12 cellular contexts compared by ENCODE assay signal in genomic region chr3:81173514-81173913, GRCh38.
DNase-seq lines count a peak whose midpoint lies in the region; ATAC-seq and TF ChIP-seq lines count a peak whose summit lies in the region.
"Had no signal": no experiment of that assay in that cellular context is flagged by ENCODE, and none has a peak within 500 bp of the region (broad histone marks: within the 10 kb centered on the region; RNA-seq: fewer than 3 reads in every experiment).

No MANE protein-coding gene starts in this region.

- POLR2A ChIA-PET in naive thymus-derived CD8-positive, alpha-beta T cell (lab: Charles Lee): no interaction called here

- H3K27me3 Mint-ChIP-seq in chondrocyte (ENCODE audit: low read depth): no peaks in the 10 kb centered on the region
- H3K27me3 Mint-ChIP-seq in osteocyte (ENCODE audit: unreplicated experiment): peaks cover 5% of the 10 kb centered on the region
- H3K27me3 Mint-ChIP-seq in naive thymus-derived CD8-positive, alpha-beta T cell: no peaks in the 10 kb centered on the region

- DNase-seq in DMS53 (lab: John Stamatoyannopoulos, UW) (peak; percentile 39), DMS53 treated with DMSO at 0.1 percent for 48 hours (lab: John Stamatoyannopoulos, UW; ENCODE audit: unreplicated experiment) (no peak), LNCaP clone FGC (ENCODE audit: low read depth) (no peak), chondrocyte (ENCODE audit: low spot score) (no peak), osteocyte (ENCODE audit: extremely low spot score, unreplicated experiment) (no peak), NCI-H128 (lab: John Stamatoyannopoulos, UW; ENCODE audit: unreplicated experiment) (no peak)
- no peak for DNase-seq in naive thymus-derived CD8-positive, alpha-beta T cell
- DNase-seq: activated CD4-positive, CD25-positive, alpha-beta regulatory T cell treated with anti-CD3 and anti-CD28 coated beads, Interleukin-2, amount 50 U/mL, for 72 hours; activated effector memory CD4-positive, alpha-beta T cell treated with Interleukin-2 at 50 U/mL for 16 hours; NCI-H146 had no signal

- H3K4me3 ChIP-seq in LNCaP clone FGC (ENCODE audit: low read depth, low read length): no peak overlapping the region
- H3K4me3 ChIP-seq: A549 had no signal

- no peaks in the 10 kb centered on the region for H3K36me3 Mint-ChIP-seq in chondrocyte (ENCODE audit: low read depth)
- no peaks in the 10 kb centered on the region for H3K36me3 Mint-ChIP-seq in osteocyte (ENCODE audit: unreplicated experiment)
- H3K36me3 Mint-ChIP-seq in naive thymus-derived CD8-positive, alpha-beta T cell: no peaks in the 10 kb centered on the region

- H3K9me3 Mint-ChIP-seq in chondrocyte (ENCODE audit: low read depth): no peaks in the 10 kb centered on the region
- no peaks in the 10 kb centered on the region for H3K9me3 Mint-ChIP-seq in osteocyte (ENCODE audit: unreplicated experiment)
- H3K9me3 Mint-ChIP-seq in naive thymus-derived CD8-positive, alpha-beta T cell: peaks cover 0 to 8% (median 3%) of the 10 kb centered on the region in 9 donors

- H3K4me1 Mint-ChIP-seq in chondrocyte (ENCODE audit: low read depth) (no peaks in the 10 kb centered on the region), osteocyte (ENCODE audit: unreplicated experiment) (no peaks in the 10 kb centered on the region)
- no peaks in the 10 kb centered on the region for H3K4me1 Mint-ChIP-seq in naive thymus-derived CD8-positive, alpha-beta T cell

- H3K4me3 Mint-ChIP-seq in chondrocyte (ENCODE audit: unreplicated experiment): no peak overlapping the region
- H3K4me3 Mint-ChIP-seq in osteocyte (ENCODE audit: unreplicated experiment): no peak overlapping the region
- no peak overlapping the region for H3K4me3 Mint-ChIP-seq in naive thymus-derived CD8-positive, alpha-beta T cell

- H3K27ac Mint-ChIP-seq in chondrocyte (ENCODE audit: unreplicated experiment): no peak overlapping the region
- no peak overlapping the region for H3K27ac Mint-ChIP-seq in osteocyte (ENCODE audit: unreplicated experiment)
- H3K27ac Mint-ChIP-seq in naive thymus-derived CD8-positive, alpha-beta T cell: no peak overlapping the region

- no peak for ATAC-seq in naive thymus-derived CD8-positive, alpha-beta T cell
- ATAC-seq in HG03025 (IDR thresholded peaks at IDR 0.05; ENCODE audit: low FRiP score, unreplicated experiment): no peak
- ATAC-seq: A549 had no signal

- TF ChIP-seq CTCF in LNCaP clone FGC (IDR thresholded peaks at IDR 0.05; ENCODE audit: control insufficient read depth, extremely low read depth, insufficient read depth) (peak; percentile 43), chondrocyte (IDR thresholded peaks at IDR 0.05) (peak; percentile 59), osteocyte (IDR thresholded peaks at IDR 0.05) (peak; percentile 37)
